Comparison of ENCODE assay signal across 14 cellular contexts in genomic region chr10:14658331-14659122, GRCh38.
DNase-seq lines count a peak whose midpoint lies in the region; ATAC-seq, FAIRE-seq and TF ChIP-seq lines count a peak whose summit lies in the region.
"Had no signal": no experiment of that assay in that cellular context is flagged by ENCODE, and none has a peak within 500 bp of the region (broad histone marks: within the 10 kb centered on the region; RNA-seq: fewer than 3 reads in every experiment).

No MANE protein-coding gene starts in this region.

- TF ChIP-seq CTCF in fibroblast of lung (conservative IDR thresholded peaks at IDR 0.05 in 1 of 2, IDR thresholded peaks at IDR 0.05 in 1 of 2; ENCODE audit: low read depth in 1 of 2, low read length in 2 of 2) (no peak), upper lobe of right lung (IDR thresholded peaks at IDR 0.05) (no peak), HepG2 (CRISPR knock-in tag; IDR thresholded peaks at IDR 0.05) (no peak), ascending aorta (IDR thresholded peaks at IDR 0.05) (no peak)

- H3K79me2 ChIP-seq in fibroblast of lung (ENCODE audit: control insufficient read depth, insufficient read depth, low read length) = no peaks in the 10 kb centered on the region
- H3K79me2 ChIP-seq in HepG2 (ENCODE audit: insufficient read depth, low read length) = no peaks in the 10 kb centered on the region

- FAIRE-seq in HepG2 (lab: Jason Lieb, UNC) = no peak
- FAIRE-seq: H1 had no signal

- DNase-seq in activated naive CD4-positive, alpha-beta T cell treated with Interleukin-2 at 50 U/mL for 16 hours = no peak
- peak; percentile 26 for DNase-seq in RPMI8226
- DNase-seq in fibroblast of lung (ENCODE audit: low read depth in 2 of 2) = peak; percentile 92
- no peak for DNase-seq in upper lobe of right lung
- no peak for DNase-seq in HepG2 (ENCODE audit: low spot score)
- DNase-seq in ascending aorta (ENCODE audit: low spot score in 2 of 2) = no peak
- no peak for DNase-seq in T-helper 9 cell
- DNase-seq: aorta, Caco-2, NCI-H510A treated with DMSO at 0.1 percent for 48 hours, substantia nigra had no signal

- POLR2A ChIA-PET in HepG2 (lab: Yijun Ruan, JAX) = no interaction called here

- H3K9ac ChIP-seq in fibroblast of lung (ENCODE audit: insufficient read depth, low read length) (no peak overlapping the region), HepG2 (ENCODE audit: insufficient read depth, low read depth, low read length) (no peak overlapping the region)

- 30% methylated on average over 7 of the region's 7 CpGs for WGBS in HepG2 (ENCODE audit: low lambda C conversion rate)

- H3K27me3 ChIP-seq in fibroblast of lung (ENCODE audit: control insufficient read depth, insufficient read depth, low read length) (no peaks in the 10 kb centered on the region), upper lobe of right lung (no peaks in the 10 kb centered on the region), HepG2 (ENCODE audit: control insufficient read depth in 1 of 2, insufficient read depth in 2 of 2, low read length in 2 of 2) (peaks cover 0 to 22% of the 10 kb centered on the region in 2 experiments; a peak in 1 of 5 replicates), ascending aorta (no peaks in the 10 kb centered on the region)

- H3K27ac Mint-ChIP-seq in activated naive CD4-positive, alpha-beta T cell treated with anti-CD3 and anti-CD28 coated beads, Interleukin-2, amount 50 U/mL, for 24 hours = peak overlapping the region; percentile 60

- H3K36me3 ChIP-seq in fibroblast of lung (ENCODE audit: control insufficient read depth, insufficient read depth, low read length) = no peaks in the 10 kb centered on the region
- H3K36me3 ChIP-seq in upper lobe of right lung = no peaks in the 10 kb centered on the region
- no peaks in the 10 kb centered on the region for H3K36me3 ChIP-seq in HepG2 (replicated peaks in 1 of 2; ENCODE audit: control insufficient read depth in 1 of 2, insufficient read depth in 2 of 2, low read length in 2 of 2)
- no peaks in the 10 kb centered on the region for H3K36me3 ChIP-seq in ascending aorta

- intact Hi-C loops in upper lobe of right lung (cut with DNase I) = no loop called here
- intact Hi-C loops in HepG2 (cut with micrococcal nuclease; ENCODE audit: unreplicated experiment) = no loop called here
- intact Hi-C loops in ascending aorta (cut with DNase I) = no loop called here

- H3K9me3 ChIP-seq in fibroblast of lung (ENCODE audit: control insufficient read depth, insufficient read depth, low read depth, low read length) (no peaks in the 10 kb centered on the region), upper lobe of right lung (no peaks in the 10 kb centered on the region), HepG2 (ENCODE audit: low read length) (no peaks in the 10 kb centered on the region), ascending aorta (no peaks in the 10 kb centered on the region)

- TF ChIP-seq EP300 in HepG2 (IDR thresholded peaks at IDR 0.05; ENCODE audit: low read depth in 2 of 2, low read length in 2 of 2) (no peak), HepG2 (CRISPR knock-in tag; IDR thresholded peaks at IDR 0.05; ENCODE audit: borderline replicate concordance) (no peak)

- no peak for TF ChIP-seq RAD21 in HepG2 (CRISPR knock-in tag; IDR thresholded peaks at IDR 0.05)

- peaks cover 4% of the 10 kb centered on the region for H3K9me3 Mint-ChIP-seq in activated naive CD4-positive, alpha-beta T cell treated with anti-CD3 and anti-CD28 coated beads, Interleukin-2, amount 50 U/mL, for 24 hours

- BruUV-seq in HepG2 (replicated peaks; lab: Mats Ljungman, UMichigan) = no TSS peak

- H3K36me3 Mint-ChIP-seq in activated naive CD4-positive, alpha-beta T cell treated with anti-CD3 and anti-CD28 coated beads, Interleukin-2, amount 50 U/mL, for 24 hours = peaks cover 10% of the 10 kb centered on the region

- peak overlapping the region; percentile 69 for H3K4me3 Mint-ChIP-seq in activated naive CD4-positive, alpha-beta T cell treated with anti-CD3 and anti-CD28 coated beads, Interleukin-2, amount 50 U/mL, for 24 hours
- H3K4me3 Mint-ChIP-seq: neural crest cell had no signal

- in situ Hi-C loops in HepG2 (cut with HindIII; ENCODE audit: extremely low pct_ligation_motif_present, low pct_unique_long_range_greater_than_20kb) = no loop called here

- H3K4me1 ChIP-seq in fibroblast of lung (ENCODE audit: control insufficient read depth, extremely low read depth, insufficient read depth, low read length) = peaks cover 2% of the 10 kb centered on the region
- peaks cover 21% of the 10 kb centered on the region for H3K4me1 ChIP-seq in upper lobe of right lung
- peaks cover 6% of the 10 kb centered on the region for H3K4me1 ChIP-seq in HepG2 (ENCODE audit: insufficient read depth, low read length)
- peaks cover 4 to 10% of the 10 kb centered on the region in 2 donors for H3K4me1 ChIP-seq in ascending aorta

- H3K4me1 Mint-ChIP-seq in activated naive CD4-positive, alpha-beta T cell treated with anti-CD3 and anti-CD28 coated beads, Interleukin-2, amount 50 U/mL, for 24 hours = peaks cover 89% of the 10 kb centered on the region

- H4K20me1 ChIP-seq in fibroblast of lung (ENCODE audit: control insufficient read depth, extremely low read depth, insufficient read depth, low read length) (no peaks in the 10 kb centered on the region), HepG2 (ENCODE audit: insufficient read depth, low read length) (no peaks in the 10 kb centered on the region)

- H2AFZ ChIP-seq in fibroblast of lung (ENCODE audit: low read length) (no peak overlapping the region), HepG2 (ENCODE audit: low read length) (no peak overlapping the region)

- H3K4me2 ChIP-seq in fibroblast of lung (ENCODE audit: extremely low read depth, insufficient read depth, low read length) (peak overlapping the region; percentile 33), HepG2 (ENCODE audit: low read depth, low read length) (no peak overlapping the region)

- H3K27me3 Mint-ChIP-seq in activated naive CD4-positive, alpha-beta T cell treated with anti-CD3 and anti-CD28 coated beads, Interleukin-2, amount 50 U/mL, for 24 hours = no peaks in the 10 kb centered on the region

- CTCF ChIA-PET in HepG2 (lab: Yijun Ruan, JAX; ENCODE audit: low intra/inter-chr PET ratio, low total read pairs) = no interaction called here

- H3K27ac ChIP-seq in fibroblast of lung (ENCODE audit: insufficient read depth, low read length) (no peak overlapping the region), upper lobe of right lung (peak overlapping the region; percentile 24), HepG2 (ENCODE audit: extremely low read length, insufficient read depth, low read length) (no peak overlapping the region), ascending aorta (no peak overlapping the region)

- no peak for TF ChIP-seq POLR2A in HepG2 (IDR thresholded peaks at IDR 0.05; ENCODE audit: insufficient read depth in 1 of 2, low read depth in 2 of 2, low read length in 2 of 2)

- no peak overlapping the region for H3K4me3 ChIP-seq in fibroblast of lung (replicated peaks in 1 of 4; ENCODE audit: control extremely low read depth in 1 of 4, insufficient read depth in 1 of 4, low read depth in 3 of 4, low read length in 4 of 4)
- H3K4me3 ChIP-seq in upper lobe of right lung = no peak overlapping the region
- H3K4me3 ChIP-seq in HepG2 (replicated peaks in 1 of 3; ENCODE audit: insufficient read depth in 1 of 3, low read depth in 2 of 3, low read length in 3 of 3) = no peak overlapping the region
- H3K4me3 ChIP-seq in ascending aorta = no peak overlapping the region

- no peak for ATAC-seq in upper lobe of right lung
- ATAC-seq in HepG2 = no peak

TF ChIP-seq in HepG2, 621 proteins besides CTCF, POLR2A, EP300 and RAD21 (continues in another document):
- TF ChIP-seq ZBTB4 (CRISPR knock-in tag; IDR thresholded peaks at IDR 0.05; ENCODE audit: borderline replicate concordance) (no peak), RARG (CRISPR knock-in tag; IDR thresholded peaks at IDR 0.05; ENCODE audit: low read depth) (no peak), ZNF256 (CRISPR knock-in tag; conservative IDR thresholded peaks at IDR 0.05) (no peak), SOX5 (CRISPR knock-in tag; IDR thresholded peaks at IDR 0.05; ENCODE audit: borderline replicate concordance) (no peak)

Comparison
In these comparisons a context has a peak if more than half of its experiments do, and no peak if none do; other contexts are left out.
1. DNase-seq: peak in RPMI8226 (single experiment) and fibroblast of lung (2 of 2); none in activated naive CD4-positive, alpha-beta T cell treated with Interleukin-2 at 50 U/mL for 16 hours (single experiment), upper lobe of right lung (single experiment), HepG2 (single experiment), ascending aorta (0 of 2) and T-helper 9 cell (single experiment).